ENCODE assay signal across 1 cellular context in the genomic region with DNA sequence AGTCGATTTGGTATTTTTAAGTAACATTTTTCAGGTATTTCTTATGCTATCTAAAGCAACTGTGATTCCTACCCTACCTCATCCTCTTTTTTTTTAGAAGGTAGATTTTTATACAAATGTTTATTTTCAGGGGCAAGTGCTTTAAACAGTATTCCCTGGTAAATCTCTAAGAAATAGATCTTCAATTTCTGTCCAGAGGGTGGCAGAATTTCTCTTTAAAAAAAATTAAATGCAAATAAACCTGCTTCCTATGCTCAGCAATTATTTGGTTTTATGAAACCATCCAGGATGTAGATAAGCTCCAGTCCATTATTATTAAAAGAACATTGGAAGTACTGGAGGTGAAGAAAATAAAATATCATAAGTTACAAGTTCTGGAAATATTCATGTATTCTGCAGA.
TF ChIP-seq lines count a peak whose summit lies in the region.

No MANE protein-coding gene starts in this region.

TF ChIP-seq in SK-N-SH treated with all-trans-retinoic acid at 6 μM for 48 hours, 23 proteins besides CTCF, POLR2A, EP300 and RAD21 (continued from another document):
- TF ChIP-seq, protein P1, sequence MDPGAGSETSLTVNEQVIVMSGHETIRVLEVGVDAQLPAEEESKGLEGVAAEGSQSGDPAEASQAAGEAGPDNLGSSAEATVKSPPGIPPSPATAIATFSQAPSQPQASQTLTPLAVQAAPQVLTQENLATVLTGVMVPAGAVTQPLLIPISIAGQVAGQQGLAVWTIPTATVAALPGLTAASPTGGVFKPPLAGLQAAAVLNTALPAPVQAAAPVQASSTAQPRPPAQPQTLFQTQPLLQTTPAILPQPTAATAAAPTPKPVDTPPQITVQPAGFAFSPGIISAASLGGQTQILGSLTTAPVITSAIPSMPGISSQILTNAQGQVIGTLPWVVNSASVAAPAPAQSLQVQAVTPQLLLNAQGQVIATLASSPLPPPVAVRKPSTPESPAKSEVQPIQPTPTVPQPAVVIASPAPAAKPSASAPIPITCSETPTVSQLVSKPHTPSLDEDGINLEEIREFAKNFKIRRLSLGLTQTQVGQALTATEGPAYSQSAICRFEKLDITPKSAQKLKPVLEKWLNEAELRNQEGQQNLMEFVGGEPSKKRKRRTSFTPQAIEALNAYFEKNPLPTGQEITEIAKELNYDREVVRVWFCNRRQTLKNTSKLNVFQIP (CRISPR knock-in tag; IDR thresholded peaks at IDR 0.05; ENCODE audit: borderline replicate concordance, low read depth), result no peak
- TF ChIP-seq ZC3H10 (CRISPR knock-in tag; IDR thresholded peaks at IDR 0.05) (no peak), TOX (CRISPR knock-in tag; IDR thresholded peaks at IDR 0.05; ENCODE audit: borderline replicate concordance) (no peak), ESRRG (CRISPR knock-in tag; IDR thresholded peaks at IDR 0.05) (no peak), ZNF8 (CRISPR knock-in tag; IDR thresholded peaks at IDR 0.05) (no peak), ZFP3 (CRISPR knock-in tag; IDR thresholded peaks at IDR 0.05) (no peak), ZNF565 (CRISPR knock-in tag; conservative IDR thresholded peaks at IDR 0.05; ENCODE audit: low read depth) (no peak), RARB (CRISPR knock-in tag; IDR thresholded peaks at IDR 0.05) (no peak), TCF4 (CRISPR knock-in tag; IDR thresholded peaks at IDR 0.05; ENCODE audit: borderline replicate concordance) (no peak), BACH2 (CRISPR knock-in tag; IDR thresholded peaks at IDR 0.05; ENCODE audit: borderline replicate concordance) (no peak), ZNF70 (CRISPR knock-in tag; IDR thresholded peaks at IDR 0.05) (no peak), OSR1 (CRISPR knock-in tag; IDR thresholded peaks at IDR 0.05) (no peak), CSDC2 (CRISPR knock-in tag; IDR thresholded peaks at IDR 0.05) (no peak), ZFP30 (CRISPR knock-in tag; IDR thresholded peaks at IDR 0.05) (no peak), PPARA (CRISPR knock-in tag; IDR thresholded peaks at IDR 0.05; ENCODE audit: borderline replicate concordance) (no peak)
- TF ChIP-seq, protein P2, sequence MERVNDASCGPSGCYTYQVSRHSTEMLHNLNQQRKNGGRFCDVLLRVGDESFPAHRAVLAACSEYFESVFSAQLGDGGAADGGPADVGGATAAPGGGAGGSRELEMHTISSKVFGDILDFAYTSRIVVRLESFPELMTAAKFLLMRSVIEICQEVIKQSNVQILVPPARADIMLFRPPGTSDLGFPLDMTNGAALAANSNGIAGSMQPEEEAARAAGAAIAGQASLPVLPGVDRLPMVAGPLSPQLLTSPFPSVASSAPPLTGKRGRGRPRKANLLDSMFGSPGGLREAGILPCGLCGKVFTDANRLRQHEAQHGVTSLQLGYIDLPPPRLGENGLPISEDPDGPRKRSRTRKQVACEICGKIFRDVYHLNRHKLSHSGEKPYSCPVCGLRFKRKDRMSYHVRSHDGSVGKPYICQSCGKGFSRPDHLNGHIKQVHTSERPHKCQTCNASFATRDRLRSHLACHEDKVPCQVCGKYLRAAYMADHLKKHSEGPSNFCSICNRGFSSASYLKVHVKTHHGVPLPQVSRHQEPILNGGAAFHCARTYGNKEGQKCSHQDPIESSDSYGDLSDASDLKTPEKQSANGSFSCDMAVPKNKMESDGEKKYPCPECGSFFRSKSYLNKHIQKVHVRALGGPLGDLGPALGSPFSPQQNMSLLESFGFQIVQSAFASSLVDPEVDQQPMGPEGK (CRISPR knock-in tag; IDR thresholded peaks at IDR 0.05; ENCODE audit: borderline replicate concordance), result no peak
- TF ChIP-seq, protein P3, sequence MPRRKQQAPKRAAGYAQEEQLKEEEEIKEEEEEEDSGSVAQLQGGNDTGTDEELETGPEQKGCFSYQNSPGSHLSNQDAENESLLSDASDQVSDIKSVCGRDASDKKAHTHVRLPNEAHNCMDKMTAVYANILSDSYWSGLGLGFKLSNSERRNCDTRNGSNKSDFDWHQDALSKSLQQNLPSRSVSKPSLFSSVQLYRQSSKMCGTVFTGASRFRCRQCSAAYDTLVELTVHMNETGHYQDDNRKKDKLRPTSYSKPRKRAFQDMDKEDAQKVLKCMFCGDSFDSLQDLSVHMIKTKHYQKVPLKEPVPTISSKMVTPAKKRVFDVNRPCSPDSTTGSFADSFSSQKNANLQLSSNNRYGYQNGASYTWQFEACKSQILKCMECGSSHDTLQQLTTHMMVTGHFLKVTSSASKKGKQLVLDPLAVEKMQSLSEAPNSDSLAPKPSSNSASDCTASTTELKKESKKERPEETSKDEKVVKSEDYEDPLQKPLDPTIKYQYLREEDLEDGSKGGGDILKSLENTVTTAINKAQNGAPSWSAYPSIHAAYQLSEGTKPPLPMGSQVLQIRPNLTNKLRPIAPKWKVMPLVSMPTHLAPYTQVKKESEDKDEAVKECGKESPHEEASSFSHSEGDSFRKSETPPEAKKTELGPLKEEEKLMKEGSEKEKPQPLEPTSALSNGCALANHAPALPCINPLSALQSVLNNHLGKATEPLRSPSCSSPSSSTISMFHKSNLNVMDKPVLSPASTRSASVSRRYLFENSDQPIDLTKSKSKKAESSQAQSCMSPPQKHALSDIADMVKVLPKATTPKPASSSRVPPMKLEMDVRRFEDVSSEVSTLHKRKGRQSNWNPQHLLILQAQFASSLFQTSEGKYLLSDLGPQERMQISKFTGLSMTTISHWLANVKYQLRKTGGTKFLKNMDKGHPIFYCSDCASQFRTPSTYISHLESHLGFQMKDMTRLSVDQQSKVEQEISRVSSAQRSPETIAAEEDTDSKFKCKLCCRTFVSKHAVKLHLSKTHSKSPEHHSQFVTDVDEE (CRISPR knock-in tag; IDR thresholded peaks at IDR 0.05), result no peak
TF ChIP-seq in SK-N-SH treated with all-trans-retinoic acid at 6 μM for 48 hours: peak in this region for 0.
